In genomic region chr2:232321156-232321816, GRCh38 we compare ENCODE assay signal across 12 cellular contexts. TPM values are rescaled to one million over a fixed set of nuclear protein-coding genes. Genes with fewer than 3 reads are reported as not detected.
A peak's percentile ranks its signal among the peaks of the same experiment; 100 is the strongest.
DNase-seq lines count a peak whose midpoint lies in the region; ATAC-seq, FAIRE-seq and TF ChIP-seq lines count a peak whose summit lies in the region.
"Had no signal": no experiment of that assay in that cellular context is flagged by ENCODE, and none has a peak within 500 bp of the region (broad histone marks: within the 10 kb centered on the region; RNA-seq: fewer than 3 reads in every experiment).

No MANE protein-coding gene starts in this region.

- peak in 4 of 5 donors; percentile 23 to 67 (median 34) for DNase-seq in CD8-positive, alpha-beta memory T cell
- DNase-seq in activated CD4-positive, alpha-beta T cell treated with anti-CD3 and anti-CD28 coated beads, Interleukin-2, amount 10 ng/mL, durations not matched to agents 24 days and 14 days = peak; percentile 91
- DNase-seq in chondrocyte (ENCODE audit: low spot score) (no peak), HTR-8/SVneo (ENCODE audit: insufficient read length, low spot score) (no peak), SKM-1 (lab: John Stamatoyannopoulos, UW; ENCODE audit: unreplicated experiment) (no peak), NCI-H2171 (lab: John Stamatoyannopoulos, UW) (no peak), omental fat pad (ENCODE audit: low spot score) (no peak)
- DNase-seq in stimulated activated CD4-positive, alpha-beta T cell treated with anti-CD3 and anti-CD28 coated beads, Interleukin-12 subunit alpha, Interleukin-12 subunit beta, amount 100 ng/mL, for 4 hours = peak; percentile 42
- DNase-seq: Calu3, cortex of kidney, NCI-H82 had no signal

- FAIRE-seq in HTR-8/SVneo (lab: Jason Lieb, UNC) = no peak

- no peaks in the 10 kb centered on the region for H3K36me3 ChIP-seq in CD8-positive, alpha-beta memory T cell (ENCODE audit: insufficient read depth, low read length)

- TF ChIP-seq CTCF in chondrocyte (IDR thresholded peaks at IDR 0.05) (peak; percentile 24), omental fat pad (IDR thresholded peaks at IDR 0.05) (no peak)

- intact Hi-C loops in activated CD4-positive, alpha-beta T cell treated with anti-CD3 and anti-CD28 coated beads, Interleukin-2, amount 10 ng/mL, durations not matched to agents 24 days and 14 days (cut with micrococcal nuclease) = loop anchor here (5.0 to 10.0 kb wide), 2 partner anchors 121 to 176 kb away; no protein-coding TSS in a partner anchor

- no peak for ATAC-seq in omental fat pad (ENCODE audit: low FRiP score)

- CTCF ChIA-PET in CD8-positive, alpha-beta memory T cell (lab: Charles Lee) = interaction anchor here (0.6 to 4.5 kb wide), 4 partner anchors 11 to 397 kb away, joined by 4 to 19 read pairs (median 6); no protein-coding TSS in a partner anchor

- no peaks in the 10 kb centered on the region for H3K9me3 Mint-ChIP-seq in CD8-positive, alpha-beta memory T cell
- H3K9me3 Mint-ChIP-seq in activated CD4-positive, alpha-beta T cell treated with anti-CD3 and anti-CD28 coated beads, Interleukin-2, amount 10 ng/mL, durations not matched to agents 24 days and 14 days = no peaks in the 10 kb centered on the region
- H3K9me3 Mint-ChIP-seq in chondrocyte (ENCODE audit: low read depth) = no peaks in the 10 kb centered on the region

- H3K27ac Mint-ChIP-seq in CD8-positive, alpha-beta memory T cell = peak overlapping the region; percentile 60 to 91 (median 77)
- peak overlapping the region; percentile 80 for H3K27ac Mint-ChIP-seq in activated CD4-positive, alpha-beta T cell treated with anti-CD3 and anti-CD28 coated beads, Interleukin-2, amount 10 ng/mL, durations not matched to agents 24 days and 14 days
- H3K27ac Mint-ChIP-seq in chondrocyte (ENCODE audit: unreplicated experiment) = no peak overlapping the region

- no peak overlapping the region for H3K27ac ChIP-seq in CD8-positive, alpha-beta memory T cell (ENCODE audit: low read depth, low read length)

- H3K4me1 Mint-ChIP-seq in CD8-positive, alpha-beta memory T cell = peaks cover 44 to 69% (median 60%) of the 10 kb centered on the region in 3 donors
- H3K4me1 Mint-ChIP-seq in activated CD4-positive, alpha-beta T cell treated with anti-CD3 and anti-CD28 coated beads, Interleukin-2, amount 10 ng/mL, durations not matched to agents 24 days and 14 days = peaks cover 46% of the 10 kb centered on the region
- H3K4me1 Mint-ChIP-seq in chondrocyte (ENCODE audit: low read depth) = peaks cover 4% of the 10 kb centered on the region

- no peaks in the 10 kb centered on the region for H3K9me3 ChIP-seq in CD8-positive, alpha-beta memory T cell (ENCODE audit: low read length)

- H3K4me3 ChIP-seq in CD8-positive, alpha-beta memory T cell (ENCODE audit: low read length) = no peak overlapping the region

- H3K4me1 ChIP-seq in CD8-positive, alpha-beta memory T cell (ENCODE audit: insufficient read depth, low read length) = peaks cover 72% of the 10 kb centered on the region

- H3K4me3 Mint-ChIP-seq in CD8-positive, alpha-beta memory T cell = no peak overlapping the region
- peak overlapping the region; percentile 69 for H3K4me3 Mint-ChIP-seq in activated CD4-positive, alpha-beta T cell treated with anti-CD3 and anti-CD28 coated beads, Interleukin-2, amount 10 ng/mL, durations not matched to agents 24 days and 14 days
- no peak overlapping the region for H3K4me3 Mint-ChIP-seq in chondrocyte (ENCODE audit: unreplicated experiment)

- POLR2A ChIA-PET in CD8-positive, alpha-beta memory T cell (lab: Charles Lee) = no interaction called here

- H3K27me3 Mint-ChIP-seq in CD8-positive, alpha-beta memory T cell = no peaks in the 10 kb centered on the region
- H3K27me3 Mint-ChIP-seq in activated CD4-positive, alpha-beta T cell treated with anti-CD3 and anti-CD28 coated beads, Interleukin-2, amount 10 ng/mL, durations not matched to agents 24 days and 14 days = no peaks in the 10 kb centered on the region
- no peaks in the 10 kb centered on the region for H3K27me3 Mint-ChIP-seq in chondrocyte (ENCODE audit: low read depth)

- no peaks in the 10 kb centered on the region for H3K36me3 Mint-ChIP-seq in CD8-positive, alpha-beta memory T cell
- no peaks in the 10 kb centered on the region for H3K36me3 Mint-ChIP-seq in activated CD4-positive, alpha-beta T cell treated with anti-CD3 and anti-CD28 coated beads, Interleukin-2, amount 10 ng/mL, durations not matched to agents 24 days and 14 days (ENCODE audit: low read depth)
- no peaks in the 10 kb centered on the region for H3K36me3 Mint-ChIP-seq in chondrocyte (ENCODE audit: low read depth)

- no peaks in the 10 kb centered on the region for H3K27me3 ChIP-seq in CD8-positive, alpha-beta memory T cell (ENCODE audit: insufficient read depth, low read length, poor library complexity, severe bottlenecking)

RNA-seq across cellular contexts. Expression of gene ALPP, which starts 57.3 kb away (rescaled TPM):
- not detected for total RNA-seq in CD8-positive, alpha-beta memory T cell
- not detected for polyA plus RNA-seq in CD8-positive, alpha-beta memory T cell
- not detected in 2 replicates for total RNA-seq in activated CD4-positive, alpha-beta T cell treated with anti-CD3 and anti-CD28 coated beads, Interleukin-2, amount 10 ng/mL, durations not matched to agents 24 days and 14 days
- not detected in 3 replicates for total RNA-seq in chondrocyte
- not detected for total RNA-seq in omental fat pad
- total RNA-seq: Calu3, LHCN-M2 had no signal

Comparison
In these comparisons a context has a peak if more than half of its experiments do, and no peak if none do; other contexts are left out.
1. DNase-seq: peak in CD8-positive, alpha-beta memory T cell (4 of 5), activated CD4-positive, alpha-beta T cell treated with anti-CD3 and anti-CD28 coated beads, Interleukin-2, amount 10 ng/mL, durations not matched to agents 24 days and 14 days (single experiment) and stimulated activated CD4-positive, alpha-beta T cell treated with anti-CD3 and anti-CD28 coated beads, Interleukin-12 subunit alpha, Interleukin-12 subunit beta, amount 100 ng/mL, for 4 hours (single experiment); none in chondrocyte (single experiment), HTR-8/SVneo (single experiment), SKM-1 (single experiment), NCI-H2171 (single experiment) and omental fat pad (single experiment).